ENCODE assay signal across 1 cellular context in the genomic region with DNA sequence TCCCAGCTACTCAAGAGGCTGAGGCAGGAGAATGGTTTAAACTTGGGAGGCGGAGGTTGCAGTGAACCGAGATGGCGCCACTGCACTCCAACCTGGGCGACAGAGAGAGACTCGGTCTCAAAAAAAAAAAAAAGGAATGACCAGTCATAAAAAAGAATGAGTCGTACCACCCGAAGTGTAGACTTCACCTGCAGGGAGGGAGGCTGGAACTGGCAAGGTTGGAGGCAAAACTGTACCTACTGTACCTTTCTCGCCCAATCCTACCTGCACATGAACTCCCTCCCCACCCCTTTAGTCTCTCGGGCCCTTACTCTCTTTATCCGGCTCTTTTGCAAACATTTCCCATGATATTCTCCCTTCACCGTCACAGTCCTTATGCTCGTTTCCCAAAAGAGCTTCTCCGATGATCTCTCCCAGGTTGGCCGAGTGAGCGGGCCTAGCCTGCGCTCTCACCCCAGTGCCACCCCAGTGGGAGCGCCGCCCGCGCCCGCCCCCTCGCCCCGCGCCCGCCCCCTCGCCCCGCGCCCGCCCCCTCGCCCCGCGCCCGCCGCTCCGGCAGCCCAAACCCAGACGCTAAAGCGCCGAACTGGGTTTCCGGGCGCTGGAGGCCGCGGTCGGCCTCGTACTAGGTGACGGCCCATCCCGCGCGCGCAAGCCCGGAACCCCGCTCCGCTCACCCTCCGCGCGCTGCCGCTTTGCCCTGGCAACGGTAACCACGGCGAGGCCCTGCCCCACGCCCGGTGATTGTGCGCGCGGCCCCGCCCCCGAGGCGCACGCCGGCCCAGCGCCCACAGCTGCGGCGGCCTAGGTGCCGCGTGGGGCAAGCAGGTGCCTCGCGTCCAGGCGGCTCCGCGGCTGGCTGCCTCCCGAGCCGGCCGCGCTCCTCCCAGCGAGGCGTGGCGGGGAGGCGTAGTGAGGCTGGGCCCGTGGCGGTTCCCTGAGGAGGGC.
A peak's percentile ranks its signal among the peaks of the same experiment; 100 is the strongest.
TF ChIP-seq lines count a peak whose summit lies in the region.

A gene (plus strand): TSS at position 772 of the 948 bp plus-strand sequence. CDS start 294 bp downstream, outside the sequence.

TF ChIP-seq in K562, 482 proteins besides CTCF, POLR2A, EP300 and RAD21 (continued from another document and continues in another):
- TF ChIP-seq, protein P1, sequence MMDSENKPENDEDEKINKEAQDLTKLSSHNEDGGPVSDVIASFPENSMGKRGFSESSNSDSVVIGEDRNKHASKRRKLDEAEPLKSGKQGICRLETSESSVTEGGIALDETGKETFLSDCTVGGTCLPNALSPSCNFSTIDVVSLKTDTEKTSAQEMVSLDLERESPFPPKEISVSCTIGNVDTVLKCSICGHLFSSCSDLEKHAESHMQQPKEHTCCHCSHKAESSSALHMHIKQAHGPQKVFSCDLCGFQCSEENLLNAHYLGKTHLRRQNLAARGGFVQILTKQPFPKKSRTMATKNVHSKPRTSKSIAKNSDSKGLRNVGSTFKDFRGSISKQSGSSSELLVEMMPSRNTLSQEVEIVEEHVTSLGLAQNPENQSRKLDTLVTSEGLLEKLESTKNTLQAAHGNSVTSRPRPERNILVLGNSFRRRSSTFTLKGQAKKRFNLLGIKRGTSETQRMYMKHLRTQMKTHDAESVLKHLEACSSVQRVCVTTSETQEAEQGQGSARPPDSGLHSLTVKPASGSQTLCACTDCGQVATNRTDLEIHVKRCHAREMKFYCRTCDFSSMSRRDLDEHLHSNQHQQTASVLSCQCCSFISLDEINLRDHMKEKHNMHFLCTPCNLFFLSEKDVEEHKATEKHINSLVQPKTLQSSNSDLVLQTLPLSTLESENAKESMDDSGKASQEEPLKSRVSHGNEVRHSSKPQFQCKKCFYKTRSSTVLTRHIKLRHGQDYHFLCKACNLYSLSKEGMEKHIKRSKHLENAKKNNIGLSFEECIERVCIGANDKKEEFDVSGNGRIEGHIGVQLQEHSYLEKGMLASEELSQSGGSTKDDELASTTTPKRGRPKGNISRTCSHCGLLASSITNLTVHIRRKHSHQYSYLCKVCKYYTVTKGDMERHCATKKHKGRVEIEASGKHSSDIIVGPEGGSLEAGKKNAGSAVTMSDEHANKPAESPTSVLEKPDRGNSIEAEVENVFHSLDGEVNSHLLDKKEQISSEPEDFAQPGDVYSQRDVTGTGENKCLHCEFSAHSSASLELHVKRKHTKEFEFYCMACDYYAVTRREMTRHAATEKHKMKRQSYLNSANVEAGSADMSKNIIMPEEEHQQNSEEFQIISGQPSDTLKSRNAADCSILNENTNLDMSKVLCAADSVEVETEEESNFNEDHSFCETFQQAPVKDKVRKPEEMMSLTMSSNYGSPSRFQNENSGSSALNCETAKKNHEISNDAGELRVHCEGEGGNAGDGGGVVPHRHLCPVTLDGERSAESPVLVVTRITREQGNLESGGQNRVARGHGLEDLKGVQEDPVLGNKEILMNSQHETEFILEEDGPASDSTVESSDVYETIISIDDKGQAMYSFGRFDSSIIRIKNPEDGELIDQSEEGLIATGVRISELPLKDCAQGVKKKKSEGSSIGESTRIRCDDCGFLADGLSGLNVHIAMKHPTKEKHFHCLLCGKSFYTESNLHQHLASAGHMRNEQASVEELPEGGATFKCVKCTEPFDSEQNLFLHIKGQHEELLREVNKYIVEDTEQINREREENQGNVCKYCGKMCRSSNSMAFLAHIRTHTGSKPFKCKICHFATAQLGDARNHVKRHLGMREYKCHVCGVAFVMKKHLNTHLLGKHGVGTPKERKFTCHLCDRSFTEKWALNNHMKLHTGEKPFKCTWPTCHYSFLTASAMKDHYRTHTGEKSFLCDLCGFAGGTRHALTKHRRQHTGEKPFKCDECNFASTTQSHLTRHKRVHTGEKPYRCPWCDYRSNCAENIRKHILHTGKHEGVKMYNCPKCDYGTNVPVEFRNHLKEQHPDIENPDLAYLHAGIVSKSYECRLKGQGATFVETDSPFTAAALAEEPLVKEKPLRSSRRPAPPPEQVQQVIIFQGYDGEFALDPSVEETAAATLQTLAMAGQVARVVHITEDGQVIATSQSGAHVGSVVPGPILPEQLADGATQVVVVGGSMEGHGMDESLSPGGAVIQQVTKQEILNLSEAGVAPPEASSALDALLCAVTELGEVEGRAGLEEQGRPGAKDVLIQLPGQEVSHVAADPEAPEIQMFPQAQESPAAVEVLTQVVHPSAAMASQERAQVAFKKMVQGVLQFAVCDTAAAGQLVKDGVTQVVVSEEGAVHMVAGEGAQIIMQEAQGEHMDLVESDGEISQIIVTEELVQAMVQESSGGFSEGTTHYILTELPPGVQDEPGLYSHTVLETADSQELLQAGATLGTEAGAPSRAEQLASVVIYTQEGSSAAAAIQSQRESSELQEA (IDR thresholded peaks at IDR 0.05; ENCODE audit: low read depth): no peak
- no peak for TF ChIP-seq NFE2L1 (tag; IDR thresholded peaks at IDR 0.05; ENCODE audit: borderline replicate concordance, low read depth)
- TF ChIP-seq, protein P2, sequence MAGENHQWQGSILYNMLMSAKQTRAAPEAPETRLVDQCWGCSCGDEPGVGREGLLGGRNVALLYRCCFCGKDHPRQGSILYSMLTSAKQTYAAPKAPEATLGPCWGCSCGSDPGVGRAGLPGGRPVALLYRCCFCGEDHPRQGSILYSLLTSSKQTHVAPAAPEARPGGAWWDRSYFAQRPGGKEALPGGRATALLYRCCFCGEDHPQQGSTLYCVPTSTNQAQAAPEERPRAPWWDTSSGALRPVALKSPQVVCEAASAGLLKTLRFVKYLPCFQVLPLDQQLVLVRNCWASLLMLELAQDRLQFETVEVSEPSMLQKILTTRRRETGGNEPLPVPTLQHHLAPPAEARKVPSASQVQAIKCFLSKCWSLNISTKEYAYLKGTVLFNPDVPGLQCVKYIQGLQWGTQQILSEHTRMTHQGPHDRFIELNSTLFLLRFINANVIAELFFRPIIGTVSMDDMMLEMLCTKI (IDR thresholded peaks at IDR 0.05; ENCODE audit: partially characterized antibody): no peak
- TF ChIP-seq, protein P3, sequence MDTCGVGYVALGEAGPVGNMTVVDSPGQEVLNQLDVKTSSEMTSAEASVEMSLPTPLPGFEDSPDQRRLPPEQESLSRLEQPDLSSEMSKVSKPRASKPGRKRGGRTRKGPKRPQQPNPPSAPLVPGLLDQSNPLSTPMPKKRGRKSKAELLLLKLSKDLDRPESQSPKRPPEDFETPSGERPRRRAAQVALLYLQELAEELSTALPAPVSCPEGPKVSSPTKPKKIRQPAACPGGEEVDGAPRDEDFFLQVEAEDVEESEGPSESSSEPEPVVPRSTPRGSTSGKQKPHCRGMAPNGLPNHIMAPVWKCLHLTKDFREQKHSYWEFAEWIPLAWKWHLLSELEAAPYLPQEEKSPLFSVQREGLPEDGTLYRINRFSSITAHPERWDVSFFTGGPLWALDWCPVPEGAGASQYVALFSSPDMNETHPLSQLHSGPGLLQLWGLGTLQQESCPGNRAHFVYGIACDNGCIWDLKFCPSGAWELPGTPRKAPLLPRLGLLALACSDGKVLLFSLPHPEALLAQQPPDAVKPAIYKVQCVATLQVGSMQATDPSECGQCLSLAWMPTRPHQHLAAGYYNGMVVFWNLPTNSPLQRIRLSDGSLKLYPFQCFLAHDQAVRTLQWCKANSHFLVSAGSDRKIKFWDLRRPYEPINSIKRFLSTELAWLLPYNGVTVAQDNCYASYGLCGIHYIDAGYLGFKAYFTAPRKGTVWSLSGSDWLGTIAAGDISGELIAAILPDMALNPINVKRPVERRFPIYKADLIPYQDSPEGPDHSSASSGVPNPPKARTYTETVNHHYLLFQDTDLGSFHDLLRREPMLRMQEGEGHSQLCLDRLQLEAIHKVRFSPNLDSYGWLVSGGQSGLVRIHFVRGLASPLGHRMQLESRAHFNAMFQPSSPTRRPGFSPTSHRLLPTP (IDR thresholded peaks at IDR 0.05; ENCODE audit: borderline replicate concordance, extremely low read depth, insufficient read length): no peak
- 0 out of 4 replicates have a peak, but pooled peaks of 1 of the 2 experiments have one; percentile 8 for TF ChIP-seq RCOR1 (IDR thresholded peaks at IDR 0.05; ENCODE audit: borderline replicate concordance in 1 of 2, low read depth in 2 of 2, low read length in 2 of 2)
- TF ChIP-seq, protein P4, sequence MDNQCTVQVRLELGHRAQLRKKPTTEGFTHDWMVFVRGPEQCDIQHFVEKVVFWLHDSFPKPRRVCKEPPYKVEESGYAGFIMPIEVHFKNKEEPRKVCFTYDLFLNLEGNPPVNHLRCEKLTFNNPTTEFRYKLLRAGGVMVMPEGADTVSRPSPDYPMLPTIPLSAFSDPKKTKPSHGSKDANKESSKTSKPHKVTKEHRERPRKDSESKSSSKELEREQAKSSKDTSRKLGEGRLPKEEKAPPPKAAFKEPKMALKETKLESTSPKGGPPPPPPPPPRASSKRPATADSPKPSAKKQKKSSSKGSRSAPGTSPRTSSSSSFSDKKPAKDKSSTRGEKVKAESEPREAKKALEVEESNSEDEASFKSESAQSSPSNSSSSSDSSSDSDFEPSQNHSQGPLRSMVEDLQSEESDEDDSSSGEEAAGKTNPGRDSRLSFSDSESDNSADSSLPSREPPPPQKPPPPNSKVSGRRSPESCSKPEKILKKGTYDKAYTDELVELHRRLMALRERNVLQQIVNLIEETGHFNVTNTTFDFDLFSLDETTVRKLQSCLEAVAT (IDR thresholded peaks at IDR 0.05): no peak
- TF ChIP-seq FIP1L1 (IDR thresholded peaks at IDR 0.05; ENCODE audit: low read depth, low read length, poor library complexity, severe bottlenecking): no peak
- TF ChIP-seq MAZ (CRISPR knock-in tag; conservative IDR thresholded peaks at IDR 0.05 in 1 of 2, IDR thresholded peaks at IDR 0.05 in 1 of 2): peak; percentile 35 to 41; a peak in 1 of 4 replicates
- no peak for TF ChIP-seq ZNF174 (CRISPR knock-in tag; IDR thresholded peaks at IDR 0.05)
- no peak for TF ChIP-seq ARNT (IDR thresholded peaks at IDR 0.05)
- TF ChIP-seq, protein P5, sequence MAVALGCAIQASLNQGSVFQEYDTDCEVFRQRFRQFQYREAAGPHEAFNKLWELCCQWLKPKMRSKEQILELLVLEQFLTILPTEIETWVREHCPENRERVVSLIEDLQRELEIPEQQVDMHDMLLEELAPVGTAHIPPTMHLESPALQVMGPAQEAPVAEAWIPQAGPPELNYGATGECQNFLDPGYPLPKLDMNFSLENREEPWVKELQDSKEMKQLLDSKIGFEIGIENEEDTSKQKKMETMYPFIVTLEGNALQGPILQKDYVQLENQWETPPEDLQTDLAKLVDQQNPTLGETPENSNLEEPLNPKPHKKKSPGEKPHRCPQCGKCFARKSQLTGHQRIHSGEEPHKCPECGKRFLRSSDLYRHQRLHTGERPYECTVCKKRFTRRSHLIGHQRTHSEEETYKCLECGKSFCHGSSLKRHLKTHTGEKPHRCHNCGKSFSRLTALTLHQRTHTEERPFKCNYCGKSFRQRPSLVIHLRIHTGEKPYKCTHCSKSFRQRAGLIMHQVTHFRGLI (CRISPR knock-in tag; IDR thresholded peaks at IDR 0.05): no peak
- no peak for TF ChIP-seq ZNF830 (CRISPR knock-in tag; IDR thresholded peaks at IDR 0.05)
- TF ChIP-seq FOXK2 (conservative IDR thresholded peaks at IDR 0.05 in 1 of 2, IDR thresholded peaks at IDR 0.05 in 1 of 2; ENCODE audit: low read depth in 2 of 2): no peak
- TF ChIP-seq NCOA4 (IDR thresholded peaks at IDR 0.05; ENCODE audit: partially characterized antibody): no peak
- TF ChIP-seq, protein P6, sequence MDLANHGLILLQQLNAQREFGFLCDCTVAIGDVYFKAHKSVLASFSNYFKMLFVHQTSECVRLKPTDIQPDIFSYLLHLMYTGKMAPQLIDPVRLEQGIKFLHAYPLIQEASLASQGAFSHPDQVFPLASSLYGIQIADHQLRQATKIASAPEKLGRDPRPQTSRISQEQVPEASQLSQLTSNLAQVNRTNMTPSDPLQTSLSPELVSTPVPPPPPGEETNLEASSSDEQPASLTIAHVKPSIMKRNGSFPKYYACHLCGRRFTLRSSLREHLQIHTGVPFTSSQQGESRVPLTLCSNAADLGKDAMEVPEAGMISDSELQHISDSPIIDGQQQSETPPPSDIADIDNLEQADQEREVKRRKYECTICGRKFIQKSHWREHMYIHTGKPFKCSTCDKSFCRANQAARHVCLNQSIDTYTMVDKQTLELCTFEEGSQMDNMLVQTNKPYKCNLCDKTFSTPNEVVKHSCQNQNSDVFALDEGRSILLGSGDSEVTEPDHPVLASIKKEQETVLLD (IDR thresholded peaks at IDR 0.05): no peak
- TF ChIP-seq NELFE (IDR thresholded peaks at IDR 0.05; ENCODE audit: insufficient read depth, insufficient read length): no peak
- no peak for TF ChIP-seq SLC30A9 (CRISPR knock-in tag; IDR thresholded peaks at IDR 0.05)
- TF ChIP-seq, protein P7, sequence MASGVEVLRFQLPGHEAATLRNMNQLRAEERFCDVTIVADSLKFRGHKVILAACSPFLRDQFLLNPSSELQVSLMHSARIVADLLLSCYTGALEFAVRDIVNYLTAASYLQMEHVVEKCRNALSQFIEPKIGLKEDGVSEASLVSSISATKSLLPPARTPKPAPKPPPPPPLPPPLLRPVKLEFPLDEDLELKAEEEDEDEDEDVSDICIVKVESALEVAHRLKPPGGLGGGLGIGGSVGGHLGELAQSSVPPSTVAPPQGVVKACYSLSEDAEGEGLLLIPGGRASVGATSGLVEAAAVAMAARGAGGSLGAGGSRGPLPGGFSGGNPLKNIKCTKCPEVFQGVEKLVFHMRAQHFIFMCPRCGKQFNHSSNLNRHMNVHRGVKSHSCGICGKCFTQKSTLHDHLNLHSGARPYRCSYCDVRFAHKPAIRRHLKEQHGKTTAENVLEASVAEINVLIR (CRISPR knock-in tag; IDR thresholded peaks at IDR 0.05): no peak
- TF ChIP-seq, protein P8, sequence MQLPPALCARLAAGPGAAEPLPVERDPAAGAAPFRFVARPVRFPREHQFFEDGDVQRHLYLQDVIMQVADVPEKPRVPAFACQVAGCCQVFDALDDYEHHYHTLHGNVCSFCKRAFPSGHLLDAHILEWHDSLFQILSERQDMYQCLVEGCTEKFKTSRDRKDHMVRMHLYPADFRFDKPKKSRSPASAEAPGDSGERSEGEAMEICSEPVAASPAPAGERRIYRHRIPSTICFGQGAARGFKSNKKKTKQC (CRISPR knock-in tag; IDR thresholded peaks at IDR 0.05): no peak; the same call in 1 of the 2 replicates
- no peak for TF ChIP-seq ETV1 (tag; conservative IDR thresholded peaks at IDR 0.05; ENCODE audit: low read depth)
- TF ChIP-seq ZKSCAN1 (IDR thresholded peaks at IDR 0.05; ENCODE audit: low read depth, low read length): no peak
- TF ChIP-seq, protein P9, sequence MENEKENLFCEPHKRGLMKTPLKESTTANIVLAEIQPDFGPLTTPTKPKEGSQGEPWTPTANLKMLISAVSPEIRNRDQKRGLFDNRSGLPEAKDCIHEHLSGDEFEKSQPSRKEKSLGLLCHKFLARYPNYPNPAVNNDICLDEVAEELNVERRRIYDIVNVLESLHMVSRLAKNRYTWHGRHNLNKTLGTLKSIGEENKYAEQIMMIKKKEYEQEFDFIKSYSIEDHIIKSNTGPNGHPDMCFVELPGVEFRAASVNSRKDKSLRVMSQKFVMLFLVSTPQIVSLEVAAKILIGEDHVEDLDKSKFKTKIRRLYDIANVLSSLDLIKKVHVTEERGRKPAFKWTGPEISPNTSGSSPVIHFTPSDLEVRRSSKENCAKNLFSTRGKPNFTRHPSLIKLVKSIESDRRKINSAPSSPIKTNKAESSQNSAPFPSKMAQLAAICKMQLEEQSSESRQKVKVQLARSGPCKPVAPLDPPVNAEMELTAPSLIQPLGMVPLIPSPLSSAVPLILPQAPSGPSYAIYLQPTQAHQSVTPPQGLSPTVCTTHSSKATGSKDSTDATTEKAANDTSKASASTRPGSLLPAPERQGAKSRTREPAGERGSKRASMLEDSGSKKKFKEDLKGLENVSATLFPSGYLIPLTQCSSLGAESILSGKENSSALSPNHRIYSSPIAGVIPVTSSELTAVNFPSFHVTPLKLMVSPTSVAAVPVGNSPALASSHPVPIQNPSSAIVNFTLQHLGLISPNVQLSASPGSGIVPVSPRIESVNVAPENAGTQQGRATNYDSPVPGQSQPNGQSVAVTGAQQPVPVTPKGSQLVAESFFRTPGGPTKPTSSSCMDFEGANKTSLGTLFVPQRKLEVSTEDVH (IDR thresholded peaks at IDR 0.05; ENCODE audit: low read depth, partially characterized antibody): no peak
- TF ChIP-seq KDM4B (IDR thresholded peaks at IDR 0.05; ENCODE audit: borderline replicate concordance in 2 of 2, low read depth in 1 of 2): no peak
